Comparison of ENCODE assay signal across 15 cellular contexts in the genomic region with DNA sequence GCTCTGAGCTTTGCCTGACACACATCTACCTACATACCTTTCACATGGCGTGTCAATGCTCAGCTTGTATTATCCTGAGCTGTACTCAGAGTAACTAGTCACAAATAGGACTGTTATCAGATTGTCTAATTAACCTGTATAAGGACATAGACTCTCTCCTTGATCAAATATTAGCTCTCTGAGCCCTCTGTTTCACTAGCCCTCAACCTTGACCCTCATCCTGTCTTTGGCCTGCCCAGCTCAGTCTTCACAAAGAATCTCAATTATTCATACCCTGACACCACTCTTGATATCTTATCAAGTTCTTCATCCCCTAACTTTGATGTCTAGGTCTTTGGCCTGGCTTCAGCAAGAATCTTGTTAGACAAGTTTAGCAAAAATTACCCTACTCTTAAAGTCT.
A peak's percentile ranks its signal among the peaks of the same experiment; 100 is the strongest.
DNase-seq lines count a peak whose midpoint lies in the region; ATAC-seq and TF ChIP-seq lines count a peak whose summit lies in the region.
"Had no signal": no experiment of that assay in that cellular context is flagged by ENCODE, and none has a peak within 500 bp of the region (broad histone marks: within the 10 kb centered on the region; RNA-seq: fewer than 3 reads in every experiment).

No MANE protein-coding gene starts in this region.

- H3K27me3 ChIP-seq in foreskin keratinocyte (no peaks in the 10 kb centered on the region), trophoblast cell (ENCODE audit: insufficient read depth, low read length) (no peaks in the 10 kb centered on the region), right lobe of liver (no peaks in the 10 kb centered on the region)
- H3K27me3 ChIP-seq: BLaER1 treated with 17β-estradiol and CSF1 and Interleukin-3, amounts not matched to agents 10 nM and 100 nM had no signal

- H3K9me3 ChIP-seq in trophoblast cell (ENCODE audit: insufficient read depth, low read depth, low read length) (no peaks in the 10 kb centered on the region), right lobe of liver (no peaks in the 10 kb centered on the region)

- no peak overlapping the region for H3K4ac ChIP-seq in trophoblast cell (ENCODE audit: low read depth, low read length)

- no peak overlapping the region for H3K4me3 ChIP-seq in trophoblast cell (ENCODE audit: low read depth, low read length)
- no peak overlapping the region for H3K4me3 ChIP-seq in right lobe of liver
- H3K4me3 ChIP-seq: BLaER1 treated with 17β-estradiol and CSF1 and Interleukin-3, amounts not matched to agents 10 nM and 100 nM had no signal

- no peak overlapping the region for H2AK5ac ChIP-seq in trophoblast cell (ENCODE audit: low read length)

- no peak overlapping the region for H3K18ac ChIP-seq in trophoblast cell (ENCODE audit: low read length)

- intact Hi-C loops in right lobe of liver (cut with DNase I), result no loop called here

- no peak for TF ChIP-seq POLR2A in right lobe of liver (IDR thresholded peaks at IDR 0.05)

- H3K27ac ChIP-seq in foreskin keratinocyte (no peak overlapping the region), trophoblast cell (ENCODE audit: low read depth, low read length) (peak overlapping the region; percentile 4), right lobe of liver (no peak overlapping the region)
- H3K27ac ChIP-seq: BLaER1 treated with 17β-estradiol and CSF1 and Interleukin-3, amounts not matched to agents 10 nM and 100 nM had no signal

- peak overlapping the region; percentile 5 for H2BK12ac ChIP-seq in trophoblast cell (ENCODE audit: low read length)

- no peak overlapping the region for H2AFZ ChIP-seq in trophoblast cell (ENCODE audit: insufficient read depth, low read length, poor library complexity)

- H3K79me2 ChIP-seq in trophoblast cell (ENCODE audit: control insufficient read depth, insufficient read depth, low read length, poor library complexity), result no peaks in the 10 kb centered on the region

- no peaks in the 10 kb centered on the region for H3K36me3 ChIP-seq in trophoblast cell (ENCODE audit: control insufficient read depth in 1 of 2, insufficient read depth in 2 of 2, low read length in 2 of 2)
- no peaks in the 10 kb centered on the region for H3K36me3 ChIP-seq in right lobe of liver
- H3K36me3 ChIP-seq: BLaER1 treated with 17β-estradiol and CSF1 and Interleukin-3, amounts not matched to agents 10 nM and 100 nM had no signal

- no CpG with 5 or more reads among the region's 1 CpG for WGBS in trophoblast cell (ENCODE audit: extremely low coverage, insufficient coverage, insufficient read length)
- WGBS in right lobe of liver (ENCODE audit: insufficient coverage, low coverage, low lambda C conversion rate, missing lambda C conversion rate), result 53% methylated on average over 1 of the region's 1 CpG

- no peak overlapping the region for H3K23ac ChIP-seq in trophoblast cell (ENCODE audit: low read length)

- peak overlapping the region; percentile 18 for H3K14ac ChIP-seq in trophoblast cell (ENCODE audit: low read length)

- H4K91ac ChIP-seq in trophoblast cell (ENCODE audit: low read depth, low read length), result peak overlapping the region; percentile 1

- ATAC-seq in foreskin keratinocyte (peak; percentile 79), right lobe of liver (no peak)
- ATAC-seq: CD8-positive, alpha-beta T cell had no signal

- no peak overlapping the region for H3K9ac ChIP-seq in trophoblast cell (ENCODE audit: low read length)
- H3K9ac ChIP-seq: BLaER1 treated with 17β-estradiol and CSF1 and Interleukin-3, amounts not matched to agents 10 nM and 100 nM had no signal

- no peak overlapping the region for H4K8ac ChIP-seq in trophoblast cell (ENCODE audit: low read depth, low read length)

- peaks cover 5% of the 10 kb centered on the region for H3K79me1 ChIP-seq in trophoblast cell (ENCODE audit: low read length)

- H2BK120ac ChIP-seq in trophoblast cell (ENCODE audit: insufficient read depth, low read length, poor library complexity), result peak overlapping the region; percentile 13

- no peak overlapping the region for H3K4me2 ChIP-seq in trophoblast cell (ENCODE audit: low read length)
- H3K4me2 ChIP-seq: BLaER1 treated with 17β-estradiol and CSF1 and Interleukin-3, amounts not matched to agents 10 nM and 100 nM had no signal

- H3K4me1 ChIP-seq in foreskin keratinocyte (peaks cover 4% of the 10 kb centered on the region), trophoblast cell (ENCODE audit: control insufficient read depth in 1 of 2, insufficient read depth in 2 of 2, low read length in 2 of 2) (peaks cover 0 to 3% of the 10 kb centered on the region in 2 experiments), right lobe of liver (no peaks in the 10 kb centered on the region)

- H2BK5ac ChIP-seq in trophoblast cell (ENCODE audit: low read depth, low read length, poor library complexity), result no peak overlapping the region

- no peak overlapping the region for H4K12ac ChIP-seq in trophoblast cell (ENCODE audit: low read depth, low read length)

- TF ChIP-seq CTCF in foreskin keratinocyte (conservative IDR thresholded peaks at IDR 0.05) (no peak), right lobe of liver (IDR thresholded peaks at IDR 0.05) (no peak)

- DNase-seq in ELR (ENCODE audit: low read depth), result peak; percentile 36
- DNase-seq in foreskin keratinocyte, result no peak
- DNase-seq in trophoblast cell, result peak; percentile 3 to 57
- DNase-seq in right lobe of liver, result no peak
- no peak for DNase-seq in AG08396 (ENCODE audit: low spot score)
- no peak for DNase-seq in NCI-H1105 treated with DMSO at 0.1 percent for 48 hours (lab: John Stamatoyannopoulos, UW)
- no peak for DNase-seq in dermis blood vessel endothelial cell
- DNase-seq: 8988T; CD8-positive, alpha-beta T cell; DMS 273 treated with DMSO at 0.1 percent for 48 hours; DMS53; DND-41; EL; H9 had no signal

Comparison
In these comparisons a context has a peak if more than half of its experiments do, and no peak if none do; other contexts are left out.
1. DNase-seq: peak in ELR (single experiment) and trophoblast cell (2 of 2); none in foreskin keratinocyte (0 of 2), right lobe of liver (0 of 3), AG08396 (single experiment), NCI-H1105 treated with DMSO at 0.1 percent for 48 hours (single experiment) and dermis blood vessel endothelial cell (single experiment).